8 cellular contexts compared by ENCODE assay signal in genomic region chr2:112481528-112482228, GRCh38. TPM values are rescaled to one million over a fixed set of nuclear protein-coding genes. Genes with fewer than 3 reads are reported as not detected.
DNase-seq lines count a peak whose midpoint lies in the region; ATAC-seq and TF ChIP-seq lines count a peak whose summit lies in the region.

Gene TTL, plus strand, starts transcription at chr2:112482156. Its CDS starts 189 bp downstream, at chr2:112482345.

- ATAC-seq in GM18868 (IDR thresholded peaks at IDR 0.05; ENCODE audit: unreplicated experiment), result peak; percentile 77
- peak; percentile 58 for ATAC-seq in HG03103 (IDR thresholded peaks at IDR 0.05; ENCODE audit: low read depth, unreplicated experiment)

- intact Hi-C loops in dorsolateral prefrontal cortex (cut with DNase I), result loop anchor here (1.0 to 10.0 kb wide), 8 partner anchors 61 to 427 kb away; partner anchors contain the start of genes POLR1B (in 2 of the 2), TMEM87B (in 2 of the 2), CHCHD5 (in 1 of the 2) and ZC3H6 (in 1 of the 2)
- intact Hi-C loops in lower leg skin (cut with DNase I; ENCODE audit: low total_unique reads), result loop anchor here (10.0 kb wide), 1 partner anchor 243 kb away; the partner anchor contains the start of gene NT5DC4

- peak within 1 kb of the TSS; percentile 81 to 98 (median 95) for H3K27ac ChIP-seq in dorsolateral prefrontal cortex

- peak in 5 of 56 donors; percentile 2 to 20 (median 10) for TF ChIP-seq CTCF in dorsolateral prefrontal cortex (IDR thresholded peaks at IDR 0.05 in 54 of 56, conservative IDR thresholded peaks at IDR 0.05 in 2 of 56; ENCODE audit: low read depth in 1 of 56, partially characterized antibody in 56 of 56)
- TF ChIP-seq CTCF in lower leg skin (IDR thresholded peaks at IDR 0.05), result no peak

- no peak for TF ChIP-seq POLR2A in lower leg skin (IDR thresholded peaks at IDR 0.05)

- 0% methylated on average over 24 to 36 of the region's 80 CpGs for WGBS in lower leg skin, 2 donors

- H3K4me3 ChIP-seq in dorsolateral prefrontal cortex (peak within 1 kb of the TSS; percentile 62 to 98 (median 90)), lower leg skin (ENCODE audit: low read depth, poor library complexity, severe bottlenecking) (peak within 1 kb of the TSS; percentile 87)

- DNase-seq in AG08395 (ENCODE audit: low spot score), result peak; percentile 77
- peak; percentile 80 for DNase-seq in NCI-H510A treated with DMSO at 0.1 percent for 48 hours (lab: John Stamatoyannopoulos, UW)
- DNase-seq in activated CD4-positive, alpha-beta T cell treated with anti-CD3 and anti-CD28 coated beads, Interleukin-2, amount 50 U/mL, for 4 hours, result peak; percentile 72 to 74
- peak; percentile 53 to 87 (median 67) for DNase-seq in dorsolateral prefrontal cortex
- peak; percentile 61 to 94 for DNase-seq in lower leg skin (ENCODE audit: low spot score in 2 of 2)
- peak; percentile 78 to 83 for DNase-seq in stimulated activated CD4-positive, alpha-beta T cell treated with anti-CD3 and anti-CD28 coated beads, Interleukin-4, amount 100 ng/mL, for 4 hours

- H3K27me3 ChIP-seq in dorsolateral prefrontal cortex, result no peaks in the 10 kb centered on the region

RNA-seq across cellular contexts. Expression of gene TTL, which starts in this region (rescaled TPM):
- 10 to 100 TPM; 43.6 to 88.0 (median 62.9) TPM for total RNA-seq in dorsolateral prefrontal cortex
- total RNA-seq in lower leg skin, result 10 to 100 TPM; 14.8 to 25.5 (median 21.2) TPM

Comparison
In these comparisons a context has a peak if more than half of its experiments do, and no peak if none do; other contexts are left out.
1. Peak in every context shown above with its lines: DNase-seq, ATAC-seq, H3K4me3 ChIP-seq and H3K27ac ChIP-seq.